10 cellular contexts compared by ENCODE assay signal in genomic region chr2:238169021-238169707, GRCh38. TPM values are rescaled to one million over a fixed set of nuclear protein-coding genes. Genes with fewer than 3 reads are reported as not detected.
A peak's percentile ranks its signal among the peaks of the same experiment; 100 is the strongest.
DNase-seq lines count a peak whose midpoint lies in the region; ATAC-seq, FAIRE-seq and TF ChIP-seq lines count a peak whose summit lies in the region.
"Had no signal": no experiment of that assay in that cellular context is flagged by ENCODE, and none has a peak within 500 bp of the region (broad histone marks: within the 10 kb centered on the region; RNA-seq: fewer than 3 reads in every experiment).

No MANE protein-coding gene starts in this region.

- H3K4me3 ChIP-seq in LNCaP clone FGC (ENCODE audit: low read depth, low read length) (no peak overlapping the region), choroid plexus epithelial cell (ENCODE audit: low read depth, low read length) (peak overlapping the region; percentile 12)
- H3K4me3 ChIP-seq: ovary had no signal

- in situ Hi-C loops in ACHN (cut with HindIII; ENCODE audit: low pct_ligation_motif_present, low pct_unique_long_range_greater_than_20kb, low sequenced_read_pairs): no loop called here

- TF ChIP-seq POLR2A in GM12892 (IDR thresholded peaks at IDR 0.05; ENCODE audit: low read depth, low read length): no peak

- no peak for ATAC-seq in GM21423 (IDR thresholded peaks at IDR 0.05; ENCODE audit: unreplicated experiment)

- DNase-seq in ACHN (peak; percentile 56), LNCaP clone FGC (ENCODE audit: low read depth) (peak; percentile 34), choroid plexus epithelial cell (ENCODE audit: low read depth) (peak; percentile 97), lung microvascular endothelial cell (ENCODE audit: low read depth in 2 of 2) (peak; percentile 80 to 83), GM12892 (ENCODE audit: insufficient read length) (no peak), cerebellar nuclear complex (lab: John Stamatoyannopoulos, UW) (no peak), HTR-8/SVneo (ENCODE audit: insufficient read length, low spot score) (no peak)
- DNase-seq: DND-41 had no signal

- FAIRE-seq in GM12892 (lab: Jason Lieb, UNC) (no peak), HTR-8/SVneo (lab: Jason Lieb, UNC) (no peak)

- TF ChIP-seq CTCF in LNCaP clone FGC (IDR thresholded peaks at IDR 0.05; ENCODE audit: control insufficient read depth, extremely low read depth, insufficient read depth): no peak
- TF ChIP-seq CTCF in choroid plexus epithelial cell (conservative IDR thresholded peaks at IDR 0.05; ENCODE audit: low read depth, low read length): peak; percentile 8

RNA-seq across cellular contexts. Expression of gene ERFE, which starts 10.4 kb away (rescaled TPM):
- under 0.01 TPM in 1 of 2 replicates, not detected in the other for total RNA-seq in lung microvascular endothelial cell
- polyA plus RNA-seq in GM12892 (2012; ENCODE audit: missing spikeins): not detected

RNA-seq across cellular contexts. Expression of gene KLHL30, which starts 30.7 kb away (rescaled TPM):
- total RNA-seq in lung microvascular endothelial cell: not detected in 2 replicates
- polyA plus RNA-seq in GM12892 (2012; ENCODE audit: missing spikeins): not detected

RNA-seq across cellular contexts. Expression of gene ILKAP, which starts 34.3 kb away (rescaled TPM):
- total RNA-seq in lung microvascular endothelial cell: 12.0 and 19.6 TPM in 2 replicates
- polyA plus RNA-seq in GM12892 (2012; ENCODE audit: missing spikeins): 31.2 TPM

Comparison
In these comparisons a context has a peak if more than half of its experiments do, and no peak if none do; other contexts are left out.
1. DNase-seq: peak in ACHN (single experiment), LNCaP clone FGC (single experiment), choroid plexus epithelial cell (single experiment) and lung microvascular endothelial cell (2 of 2); none in GM12892 (single experiment), cerebellar nuclear complex (0 of 2) and HTR-8/SVneo (single experiment).